ENCODE assay signal across 1 cellular context in genomic region chr17:16511515-16511914, GRCh38.
TF ChIP-seq lines count a peak whose summit lies in the region.

No MANE protein-coding gene starts in this region.

TF ChIP-seq in H1, 55 proteins besides CTCF, POLR2A, EP300 and RAD21:
- TF ChIP-seq SP2 (IDR thresholded peaks at IDR 0.05; ENCODE audit: low read length) = no peak
- no peak for TF ChIP-seq BACH1 (IDR thresholded peaks at IDR 0.05; ENCODE audit: low read length)
- no peak for TF ChIP-seq HDAC6 (IDR thresholded peaks at IDR 0.05; ENCODE audit: low read depth, low read length)
- TF ChIP-seq POU5F1 (IDR thresholded peaks at IDR 0.05; ENCODE audit: low read depth, low read length) = no peak
